Comparison of ENCODE assay signal across 1 cellular context in genomic region chr14:68606644-68607043, GRCh38.
TF ChIP-seq lines count a peak whose summit lies in the region.

No MANE protein-coding gene starts in this region.

TF ChIP-seq in HepG2, 621 proteins besides CTCF, POLR2A, EP300 and RAD21 (continued from another document):
- TF ChIP-seq DZIP1 (CRISPR knock-in tag; IDR thresholded peaks at IDR 0.05) (no peak), ZNF768 (CRISPR knock-in tag; IDR thresholded peaks at IDR 0.05) (peak; percentile 72; the same call in 1 of the 2 replicates), DMTF1 (CRISPR knock-in tag; IDR thresholded peaks at IDR 0.05) (no peak), RNF219 (CRISPR knock-in tag; IDR thresholded peaks at IDR 0.05) (no peak), MNT (IDR thresholded peaks at IDR 0.05) (0 out of 2 replicates have a peak, but pooled peaks have one; percentile 23), ZBTB8A (CRISPR knock-in tag; IDR thresholded peaks at IDR 0.05; ENCODE audit: borderline replicate concordance, low read depth) (no peak), GABPB1 (CRISPR knock-in tag; IDR thresholded peaks at IDR 0.05) (no peak), SIX1 (CRISPR knock-in tag; IDR thresholded peaks at IDR 0.05; ENCODE audit: borderline replicate concordance) (no peak)
